In the genomic region with DNA sequence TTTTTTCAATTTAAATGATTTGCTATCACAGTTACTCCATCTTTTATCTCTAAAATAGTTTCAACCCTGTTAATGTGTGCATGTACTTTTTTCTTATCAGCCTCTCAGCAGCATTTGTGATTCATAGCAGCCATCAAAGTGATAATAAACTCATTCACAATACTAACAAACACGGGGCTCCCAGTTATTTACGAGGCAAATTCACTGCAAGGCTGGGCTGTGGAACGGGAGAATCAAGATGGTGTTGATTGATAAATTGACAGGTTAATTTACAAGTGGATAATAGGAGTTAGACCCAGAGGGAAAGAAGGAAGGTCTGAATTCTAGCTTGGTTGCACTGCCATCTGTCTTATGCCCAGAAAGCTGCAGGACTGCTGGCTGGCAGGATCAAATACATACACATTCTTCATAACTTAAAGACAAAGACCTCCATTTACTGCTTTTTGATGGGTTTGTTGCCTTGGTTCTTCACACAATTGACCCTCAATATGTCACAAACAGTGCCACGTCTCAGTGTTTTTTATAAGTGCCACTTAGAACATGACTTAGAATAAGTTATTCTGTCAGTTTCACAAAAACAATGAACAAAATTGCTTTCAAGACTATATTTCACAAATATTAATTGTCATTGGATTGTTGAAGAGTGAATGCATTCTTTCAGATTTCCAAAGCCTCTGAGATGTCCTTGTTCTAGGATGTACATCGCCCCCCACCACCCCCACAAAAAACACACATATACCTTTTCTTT, we compare ENCODE assay signal across 8 cellular contexts.
DNase-seq lines count a peak whose midpoint lies in the region; ATAC-seq and TF ChIP-seq lines count a peak whose summit lies in the region.

No MANE protein-coding gene starts in this region.

- peaks cover 77% of the 10 kb centered on the region for H3K4me1 ChIP-seq in A673 (ENCODE audit: insufficient read depth, low read length, poor library complexity, severe bottlenecking)
- H3K4me1 ChIP-seq in OCI-LY7 (ENCODE audit: insufficient read depth, low read length, poor library complexity, severe bottlenecking): no peaks in the 10 kb centered on the region
- peaks cover 0 to 22% (median 0%) of the 10 kb centered on the region in 6 donors for H3K4me1 ChIP-seq in spleen
- peaks cover 0 to 7% of the 10 kb centered on the region in 2 donors for H3K4me1 ChIP-seq in naive thymus-derived CD4-positive, alpha-beta T cell (ENCODE audit: control insufficient read depth in 2 of 2, insufficient read depth in 2 of 2, low read length in 2 of 2)

- no peak overlapping the region for H3K4me2 ChIP-seq in OCI-LY7 (ENCODE audit: low read length)

- no peaks in the 10 kb centered on the region for H3K9me3 ChIP-seq in A673 (ENCODE audit: low read depth, low read length, poor library complexity, severe bottlenecking)
- H3K9me3 ChIP-seq in OCI-LY7 (ENCODE audit: low read length): no peaks in the 10 kb centered on the region
- no peaks in the 10 kb centered on the region for H3K9me3 ChIP-seq in spleen
- H3K9me3 ChIP-seq in naive thymus-derived CD4-positive, alpha-beta T cell (ENCODE audit: control insufficient read depth in 2 of 3, low read length in 3 of 3): no peaks in the 10 kb centered on the region

- H3K27me3 ChIP-seq in A673 (replicated peaks; ENCODE audit: insufficient read depth, low read depth, low read length, poor library complexity): no peaks in the 10 kb centered on the region
- H3K27me3 ChIP-seq in spleen (replicated peaks in 1 of 7): no peaks in the 10 kb centered on the region
- no peaks in the 10 kb centered on the region for H3K27me3 ChIP-seq in naive thymus-derived CD4-positive, alpha-beta T cell (ENCODE audit: control insufficient read depth in 2 of 2, insufficient read depth in 2 of 2, low read length in 2 of 2)

- intact Hi-C loops in A673 (cut with micrococcal nuclease; ENCODE audit: unreplicated experiment): loop anchor here (1.0 to 10.0 kb wide), 8 partner anchors 56 to 864 kb away; no protein-coding TSS in a partner anchor
- intact Hi-C loops in OCI-LY7 (cut with micrococcal nuclease; ENCODE audit: unreplicated experiment): no loop called here
- intact Hi-C loops in spleen (cut with DNase I; ENCODE audit: low total_unique reads): no loop called here
- intact Hi-C loops in naive thymus-derived CD4-positive, alpha-beta T cell (cut with micrococcal nuclease): loop anchor here (5.0 kb wide), 2 partner anchors 536 to 1636 kb away; no protein-coding TSS in a partner anchor

- no peaks in the 10 kb centered on the region for H4K20me1 ChIP-seq in OCI-LY7 (ENCODE audit: insufficient read depth, low read length)

- H3K9me2 ChIP-seq in OCI-LY7 (ENCODE audit: insufficient read depth, low read length): no peaks in the 10 kb centered on the region

- no peak overlapping the region for H3K27ac Mint-ChIP-seq in activated CD4-positive, alpha-beta T cell treated with anti-CD3 and anti-CD28 coated beads, Interleukin-2, amount 10 ng/mL, durations not matched to agents 7 days and 5 days
- H3K27ac Mint-ChIP-seq in naive thymus-derived CD4-positive, alpha-beta T cell: no peak overlapping the region

- H3K36me3 Mint-ChIP-seq in activated CD4-positive, alpha-beta T cell treated with anti-CD3 and anti-CD28 coated beads, Interleukin-2, amount 10 ng/mL, durations not matched to agents 7 days and 5 days (ENCODE audit: low read depth): no peaks in the 10 kb centered on the region
- no peaks in the 10 kb centered on the region for H3K36me3 Mint-ChIP-seq in naive thymus-derived CD4-positive, alpha-beta T cell

- H3K4me1 Mint-ChIP-seq in activated CD4-positive, alpha-beta T cell treated with anti-CD3 and anti-CD28 coated beads, Interleukin-2, amount 10 ng/mL, durations not matched to agents 7 days and 5 days: peaks cover 10% of the 10 kb centered on the region
- peaks cover 4 to 25% (median 16%) of the 10 kb centered on the region in 7 donors for H3K4me1 Mint-ChIP-seq in naive thymus-derived CD4-positive, alpha-beta T cell

- no peak for ATAC-seq in naive thymus-derived CD4-positive, alpha-beta T cell

- peaks cover 2% of the 10 kb centered on the region for H3K27me3 Mint-ChIP-seq in activated CD4-positive, alpha-beta T cell treated with anti-CD3 and anti-CD28 coated beads, Interleukin-2, amount 10 ng/mL, durations not matched to agents 7 days and 5 days
- H3K27me3 Mint-ChIP-seq in naive thymus-derived CD4-positive, alpha-beta T cell: peaks cover 0 to 11% (median 0%) of the 10 kb centered on the region in 5 donors

- peak; percentile 91 for TF ChIP-seq CTCF in A673 (conservative IDR thresholded peaks at IDR 0.05; ENCODE audit: low read depth, low read length)
- 0 out of 2 replicates have a peak, but pooled peaks have one; percentile 14 for TF ChIP-seq CTCF in OCI-LY7 (conservative IDR thresholded peaks at IDR 0.05; ENCODE audit: low read length)
- peak; percentile 47 for TF ChIP-seq CTCF in fibroblast of pulmonary artery (IDR thresholded peaks at IDR 0.05; ENCODE audit: low read length, missing control alignments)
- peak in 9 of 11 experiments; percentile 16 to 67 (median 50) for TF ChIP-seq CTCF in spleen (IDR thresholded peaks at IDR 0.05 in 8 of 11, conservative IDR thresholded peaks at IDR 0.05 in 3 of 11)

- CTCF ChIA-PET in A673 (lab: Charles Lee): interaction anchor here (0.6 to 1.7 kb wide), 6 partner anchors 55 to 1415 kb away, joined by 3 to 11 read pairs (median 8); no protein-coding TSS in a partner anchor
- CTCF ChIA-PET in HEK293T (lab: Yijun Ruan, JAX): interaction anchor here (0.6 to 1.2 kb wide), 4 partner anchors 8 to 566 kb away, joined by 3 to 6 read pairs (median 4); a partner anchor contains a TSS
- CTCF ChIA-PET in OCI-LY7 (lab: Charles Lee; ENCODE audit: unreplicated experiment): no interaction called here
- CTCF ChIA-PET in activated CD4-positive, alpha-beta T cell treated with anti-CD3 and anti-CD28 coated beads, Interleukin-2, amount 10 ng/mL, durations not matched to agents 7 days and 5 days (lab: Charles Lee): no interaction called here
- CTCF ChIA-PET in naive thymus-derived CD4-positive, alpha-beta T cell (lab: Charles Lee): no interaction called here

- no peak overlapping the region for H2AFZ ChIP-seq in OCI-LY7 (ENCODE audit: low read length)

- no peaks in the 10 kb centered on the region for H3K9me3 Mint-ChIP-seq in activated CD4-positive, alpha-beta T cell treated with anti-CD3 and anti-CD28 coated beads, Interleukin-2, amount 10 ng/mL, durations not matched to agents 7 days and 5 days
- peaks cover 0 to 1% (median 0%) of the 10 kb centered on the region in 11 donors for H3K9me3 Mint-ChIP-seq in naive thymus-derived CD4-positive, alpha-beta T cell

- POLR2A ChIA-PET in A673 (lab: Charles Lee; ENCODE audit: low non-redundant PET): no interaction called here
- POLR2A ChIA-PET in HEK293T (lab: Yijun Ruan, JAX): no interaction called here
- POLR2A ChIA-PET in OCI-LY7 (lab: Charles Lee): no interaction called here
- POLR2A ChIA-PET in activated CD4-positive, alpha-beta T cell treated with anti-CD3 and anti-CD28 coated beads, Interleukin-2, amount 10 ng/mL, durations not matched to agents 7 days and 5 days (lab: Charles Lee): no interaction called here
- POLR2A ChIA-PET in naive thymus-derived CD4-positive, alpha-beta T cell (lab: Charles Lee): no interaction called here

- 24 to 32% (median 27%) methylated on average over 5 of the region's 5 CpGs for WGBS in spleen, 5 donors

- no peaks in the 10 kb centered on the region for H3K36me3 ChIP-seq in A673 (ENCODE audit: insufficient read depth, low read length, poor library complexity, severe bottlenecking)
- no peaks in the 10 kb centered on the region for H3K36me3 ChIP-seq in OCI-LY7 (ENCODE audit: insufficient read depth, low read length)
- no peaks in the 10 kb centered on the region for H3K36me3 ChIP-seq in spleen
- H3K36me3 ChIP-seq in naive thymus-derived CD4-positive, alpha-beta T cell (ENCODE audit: control insufficient read depth in 2 of 3, insufficient read depth in 3 of 3, low read length in 3 of 3): no peaks in the 10 kb centered on the region

- DNase-seq in A673 (ENCODE audit: low spot score): peak; percentile 90
- DNase-seq in HEK293T (ENCODE audit: extremely low spot score): peak; percentile 57
- DNase-seq in OCI-LY7 (ENCODE audit: low spot score): no peak
- peak; percentile 42 for DNase-seq in fibroblast of pulmonary artery (ENCODE audit: low read depth)
- no peak for DNase-seq in spleen
- DNase-seq in activated CD4-positive, CD25-positive, alpha-beta regulatory T cell treated with anti-CD3 and anti-CD28 coated beads, Interleukin-2, amount 50 U/mL, for 72 hours: no peak
- no peak for DNase-seq in activated CD4-positive, alpha-beta T cell treated with anti-CD3 and anti-CD28 coated beads, Interleukin-2, amount 10 ng/mL, durations not matched to agents 7 days and 5 days
- no peak for DNase-seq in naive thymus-derived CD4-positive, alpha-beta T cell

- H3K4me3 ChIP-seq in A673 (ENCODE audit: low read depth, low read length, poor library complexity, severe bottlenecking) (no peak overlapping the region), OCI-LY7 (ENCODE audit: low read depth, low read length, poor library complexity, severe bottlenecking) (no peak overlapping the region), fibroblast of pulmonary artery (replicated peaks; ENCODE audit: low read depth, low read length) (no peak overlapping the region), spleen (peak overlapping the region in 1 of 8 donors; percentile 23)
- no peak overlapping the region for H3K4me3 ChIP-seq in naive thymus-derived CD4-positive, alpha-beta T cell (ENCODE audit: low read length)

- no TSS peak for BruUV-seq in A673 (replicated peaks; lab: Mats Ljungman, UMichigan)
- BruUV-seq in OCI-LY7 (replicated peaks; lab: Mats Ljungman, UMichigan): no TSS peak

- H3K27ac ChIP-seq in A673 (ENCODE audit: low read depth, low read length, poor library complexity, severe bottlenecking): peak overlapping the region; percentile 89
- H3K27ac ChIP-seq in OCI-LY7 (ENCODE audit: low read depth, low read length, poor library complexity, severe bottlenecking): no peak overlapping the region
- peak overlapping the region in 6 of 8 donors; percentile 24 to 47 (median 32) for H3K27ac ChIP-seq in spleen
- no peak overlapping the region for H3K27ac ChIP-seq in naive thymus-derived CD4-positive, alpha-beta T cell (ENCODE audit: low read depth, low read length)

- H3K79me2 ChIP-seq in OCI-LY7 (ENCODE audit: insufficient read depth, low read depth, low read length): no peaks in the 10 kb centered on the region

- H3K4me3 Mint-ChIP-seq in activated CD4-positive, alpha-beta T cell treated with anti-CD3 and anti-CD28 coated beads, Interleukin-2, amount 10 ng/mL, durations not matched to agents 7 days and 5 days: no peak overlapping the region
- H3K4me3 Mint-ChIP-seq in naive thymus-derived CD4-positive, alpha-beta T cell: no peak overlapping the region

- no peak for TF ChIP-seq POLR2A in spleen (IDR thresholded peaks at IDR 0.05)

TF ChIP-seq in HEK293T, 16 proteins besides CTCF, POLR2A, EP300 and RAD21 (continues in another document):
- no peak for TF ChIP-seq ARNT (IDR thresholded peaks at IDR 0.05)
- TF ChIP-seq LEF1 (IDR thresholded peaks at IDR 0.05; ENCODE audit: borderline replicate concordance): no peak
- TF ChIP-seq SP1 (IDR thresholded peaks at IDR 0.05): no peak
- no peak for TF ChIP-seq FOXM1 (IDR thresholded peaks at IDR 0.05; ENCODE audit: borderline replicate concordance)
- TF ChIP-seq FOXK2 (IDR thresholded peaks at IDR 0.05): no peak
- TF ChIP-seq ZNF384 (IDR thresholded peaks at IDR 0.05): no peak
- no peak for TF ChIP-seq BHLHE40 (IDR thresholded peaks at IDR 0.05; ENCODE audit: borderline replicate concordance)
- no peak for TF ChIP-seq FOXA1 (IDR thresholded peaks at IDR 0.05)

Comparison
In these comparisons a context has a peak if more than half of its experiments do, and no peak if none do; other contexts are left out.
1. DNase-seq: peak in A673 (single experiment), HEK293T (single experiment) and fibroblast of pulmonary artery (single experiment); none in OCI-LY7 (single experiment), spleen (single experiment), activated CD4-positive, CD25-positive, alpha-beta regulatory T cell treated with anti-CD3 and anti-CD28 coated beads, Interleukin-2, amount 50 U/mL, for 72 hours (single experiment), activated CD4-positive, alpha-beta T cell treated with anti-CD3 and anti-CD28 coated beads, Interleukin-2, amount 10 ng/mL, durations not matched to agents 7 days and 5 days (single experiment) and naive thymus-derived CD4-positive, alpha-beta T cell (0 of 9).
2. H3K27ac ChIP-seq: peak in A673 (single experiment) and spleen (6 of 8); none in OCI-LY7 (single experiment) and naive thymus-derived CD4-positive, alpha-beta T cell (single experiment).
3. CTCF ChIP-seq: peak in every context shown above with its lines; median percentile 91 in A673; 50 in spleen; 47 in fibroblast of pulmonary artery; 14 in OCI-LY7.
4. CTCF ChIA-PET loops: an anchor here in A673 (0.6 to 1.7 kb wide) and HEK293T (0.6 to 1.2 kb wide); none called in OCI-LY7, activated CD4-positive, alpha-beta T cell treated with anti-CD3 and anti-CD28 coated beads, Interleukin-2, amount 10 ng/mL, durations not matched to agents 7 days and 5 days and naive thymus-derived CD4-positive, alpha-beta T cell.
5. intact Hi-C loops: an anchor here in A673 (1.0 to 10.0 kb wide) and naive thymus-derived CD4-positive, alpha-beta T cell (5.0 kb wide); none called in OCI-LY7 and spleen.